ENCODE assay signal across 1 cellular context in the genomic region with DNA sequence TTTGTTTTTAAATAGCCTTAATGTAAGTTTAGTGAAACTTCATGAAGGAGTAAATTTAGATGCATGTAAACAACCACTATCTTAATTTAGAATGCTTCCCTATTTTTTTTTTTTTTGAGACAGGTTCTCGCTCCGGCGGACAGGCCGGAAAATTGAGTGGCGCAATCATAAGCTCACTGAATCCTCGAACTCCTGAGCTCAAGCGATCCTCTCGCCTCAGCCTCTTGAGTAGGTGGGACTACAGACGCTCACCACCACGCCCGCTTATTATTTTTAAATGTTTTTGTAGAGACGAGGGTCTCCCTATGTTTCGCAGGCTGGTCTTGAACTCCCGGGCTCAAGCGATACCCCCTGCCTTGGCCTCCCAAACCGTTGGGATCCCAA.
TF ChIP-seq lines count a peak whose summit lies in the region.

No MANE protein-coding gene starts in this region.

TF ChIP-seq in GM23338, 12 proteins besides CTCF, POLR2A, EP300 and RAD21 (continued from another document):
- TF ChIP-seq, protein P1, sequence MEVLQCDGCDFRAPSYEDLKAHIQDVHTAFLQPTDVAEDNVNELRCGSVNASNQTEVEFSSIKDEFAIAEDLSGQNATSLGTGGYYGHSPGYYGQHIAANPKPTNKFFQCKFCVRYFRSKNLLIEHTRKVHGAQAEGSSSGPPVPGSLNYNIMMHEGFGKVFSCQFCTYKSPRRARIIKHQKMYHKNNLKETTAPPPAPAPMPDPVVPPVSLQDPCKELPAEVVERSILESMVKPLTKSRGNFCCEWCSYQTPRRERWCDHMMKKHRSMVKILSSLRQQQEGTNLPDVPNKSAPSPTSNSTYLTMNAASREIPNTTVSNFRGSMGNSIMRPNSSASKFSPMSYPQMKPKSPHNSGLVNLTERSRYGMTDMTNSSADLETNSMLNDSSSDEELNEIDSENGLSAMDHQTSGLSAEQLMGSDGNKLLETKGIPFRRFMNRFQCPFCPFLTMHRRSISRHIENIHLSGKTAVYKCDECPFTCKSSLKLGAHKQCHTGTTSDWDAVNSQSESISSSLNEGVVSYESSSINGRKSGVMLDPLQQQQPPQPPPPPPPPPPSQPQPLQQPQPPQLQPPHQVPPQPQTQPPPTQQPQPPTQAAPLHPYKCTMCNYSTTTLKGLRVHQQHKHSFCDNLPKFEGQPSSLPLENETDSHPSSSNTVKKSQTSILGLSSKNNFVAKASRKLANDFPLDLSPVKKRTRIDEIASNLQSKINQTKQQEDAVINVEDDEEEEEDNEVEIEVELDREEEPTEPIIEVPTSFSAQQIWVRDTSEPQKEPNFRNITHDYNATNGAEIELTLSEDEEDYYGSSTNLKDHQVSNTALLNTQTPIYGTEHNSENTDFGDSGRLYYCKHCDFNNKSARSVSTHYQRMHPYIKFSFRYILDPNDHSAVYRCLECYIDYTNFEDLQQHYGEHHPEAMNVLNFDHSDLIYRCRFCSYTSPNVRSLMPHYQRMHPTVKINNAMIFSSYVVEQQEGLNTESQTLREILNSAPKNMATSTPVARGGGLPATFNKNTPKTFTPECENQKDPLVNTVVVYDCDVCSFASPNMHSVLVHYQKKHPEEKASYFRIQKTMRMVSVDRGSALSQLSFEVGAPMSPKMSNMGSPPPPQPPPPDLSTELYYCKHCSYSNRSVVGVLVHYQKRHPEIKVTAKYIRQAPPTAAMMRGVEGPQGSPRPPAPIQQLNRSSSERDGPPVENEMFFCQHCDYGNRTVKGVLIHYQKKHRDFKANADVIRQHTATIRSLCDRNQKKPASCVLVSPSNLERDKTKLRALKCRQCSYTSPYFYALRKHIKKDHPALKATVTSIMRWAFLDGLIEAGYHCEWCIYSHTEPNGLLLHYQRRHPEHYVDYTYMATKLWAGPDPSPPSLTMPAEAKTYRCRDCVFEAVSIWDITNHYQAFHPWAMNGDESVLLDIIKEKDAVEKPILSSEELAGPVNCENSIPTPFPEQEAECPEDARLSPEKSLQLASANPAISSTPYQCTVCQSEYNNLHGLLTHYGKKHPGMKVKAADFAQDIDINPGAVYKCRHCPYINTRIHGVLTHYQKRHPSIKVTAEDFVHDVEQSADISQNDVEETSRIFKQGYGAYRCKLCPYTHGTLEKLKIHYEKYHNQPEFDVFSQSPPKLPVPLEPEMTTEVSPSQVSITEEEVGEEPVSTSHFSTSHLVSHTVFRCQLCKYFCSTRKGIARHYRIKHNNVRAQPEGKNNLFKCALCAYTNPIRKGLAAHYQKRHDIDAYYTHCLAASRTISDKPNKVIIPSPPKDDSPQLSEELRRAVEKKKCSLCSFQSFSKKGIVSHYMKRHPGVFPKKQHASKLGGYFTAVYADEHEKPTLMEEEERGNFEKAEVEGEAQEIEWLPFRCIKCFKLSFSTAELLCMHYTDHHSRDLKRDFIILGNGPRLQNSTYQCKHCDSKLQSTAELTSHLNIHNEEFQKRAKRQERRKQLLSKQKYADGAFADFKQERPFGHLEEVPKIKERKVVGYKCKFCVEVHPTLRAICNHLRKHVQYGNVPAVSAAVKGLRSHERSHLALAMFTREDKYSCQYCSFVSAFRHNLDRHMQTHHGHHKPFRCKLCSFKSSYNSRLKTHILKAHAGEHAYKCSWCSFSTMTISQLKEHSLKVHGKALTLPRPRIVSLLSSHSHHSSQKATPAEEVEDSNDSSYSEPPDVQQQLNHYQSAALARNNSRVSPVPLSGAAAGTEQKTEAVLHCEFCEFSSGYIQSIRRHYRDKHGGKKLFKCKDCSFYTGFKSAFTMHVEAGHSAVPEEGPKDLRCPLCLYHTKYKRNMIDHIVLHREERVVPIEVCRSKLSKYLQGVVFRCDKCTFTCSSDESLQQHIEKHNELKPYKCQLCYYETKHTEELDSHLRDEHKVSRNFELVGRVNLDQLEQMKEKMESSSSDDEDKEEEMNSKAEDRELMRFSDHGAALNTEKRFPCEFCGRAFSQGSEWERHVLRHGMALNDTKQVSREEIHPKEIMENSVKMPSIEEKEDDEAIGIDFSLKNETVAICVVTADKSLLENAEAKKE (CRISPR knock-in tag; IDR thresholded peaks at IDR 0.05) = no peak
- TF ChIP-seq EZH2 (IDR thresholded peaks at IDR 0.05; ENCODE audit: low read depth, unreplicated experiment) = no peak
- no peak for TF ChIP-seq ETS1 (IDR thresholded peaks at IDR 0.05)
- TF ChIP-seq JUNB (IDR thresholded peaks at IDR 0.05; ENCODE audit: unreplicated experiment) = no peak
- no peak for TF ChIP-seq REST (IDR thresholded peaks at IDR 0.05; ENCODE audit: unreplicated experiment)
- TF ChIP-seq STAT1 (IDR thresholded peaks at IDR 0.05; ENCODE audit: unreplicated experiment) = no peak
- TF ChIP-seq ZNF331 (CRISPR knock-in tag; IDR thresholded peaks at IDR 0.05; ENCODE audit: low read depth) = no peak
- TF ChIP-seq CREB1 (CRISPR knock-in tag; IDR thresholded peaks at IDR 0.05; ENCODE audit: low read depth) = no peak
- TF ChIP-seq NANOG (IDR thresholded peaks at IDR 0.05; ENCODE audit: borderline replicate concordance) = no peak
- TF ChIP-seq ZNF114 (CRISPR knock-in tag; IDR thresholded peaks at IDR 0.05) = no peak
